ENCODE assay signal across 18 cellular contexts in genomic region chr2:105793230-105793975, GRCh38. TPM values are rescaled to one million over a fixed set of nuclear protein-coding genes. Genes with fewer than 3 reads are reported as not detected.
A peak's percentile ranks its signal among the peaks of the same experiment; 100 is the strongest.
DNase-seq lines count a peak whose midpoint lies in the region; ATAC-seq and TF ChIP-seq lines count a peak whose summit lies in the region.
"Had no signal": no experiment of that assay in that cellular context is flagged by ENCODE, and none has a peak within 500 bp of the region (broad histone marks: within the 10 kb centered on the region; RNA-seq: fewer than 3 reads in every experiment).

No MANE protein-coding gene starts in this region.

- H4K20me1 ChIP-seq in BLaER1: peaks cover 33% of the 10 kb centered on the region

- POLR2A ChIA-PET in CD8-positive, alpha-beta T cell (lab: Charles Lee): interaction anchor here (0.7 to 1.4 kb wide), 2 partner anchors 20 to 47 kb away, joined by 3 read pairs; no protein-coding TSS in a partner anchor
- POLR2A ChIA-PET in activated CD8-positive, alpha-beta T cell treated with anti-CD3 and anti-CD28 coated beads, Interleukin-2, amount 10 ng/mL, durations not matched to agents 7 days and 5 days (lab: Charles Lee): interaction anchor here (1.1 to 2.7 kb wide), 4 partner anchors 11 to 47 kb away, joined by 4 to 11 read pairs (median 4); no protein-coding TSS in a partner anchor

- H3K27me3 Mint-ChIP-seq in CD8-positive, alpha-beta T cell (ENCODE audit: low read depth): no peaks in the 10 kb centered on the region
- H3K27me3 Mint-ChIP-seq in activated CD8-positive, alpha-beta T cell treated with anti-CD3 and anti-CD28 coated beads, Interleukin-2, amount 10 ng/mL, durations not matched to agents 7 days and 5 days (ENCODE audit: low read depth): no peaks in the 10 kb centered on the region
- peaks cover 0 to 15% (median 3%) of the 10 kb centered on the region in 3 donors for H3K27me3 Mint-ChIP-seq in immature natural killer cell (ENCODE audit: low read depth in 3 of 3)

- peaks cover 20% of the 10 kb centered on the region for H3K36me3 Mint-ChIP-seq in CD8-positive, alpha-beta T cell
- H3K36me3 Mint-ChIP-seq in activated CD8-positive, alpha-beta T cell treated with anti-CD3 and anti-CD28 coated beads, Interleukin-2, amount 10 ng/mL, durations not matched to agents 7 days and 5 days (ENCODE audit: low read depth): peaks cover 41% of the 10 kb centered on the region
- H3K36me3 Mint-ChIP-seq in immature natural killer cell: no peaks in the 10 kb centered on the region

- H3K4me3 ChIP-seq in BLaER1 (no peak overlapping the region), prostate gland (no peak overlapping the region), left lung (no peak overlapping the region)
- no peak overlapping the region for H3K4me3 ChIP-seq in CD8-positive, alpha-beta T cell (ENCODE audit: low read depth, low read length)
- H3K4me3 ChIP-seq: coronary artery, ovary, thoracic aorta had no signal

- TF ChIP-seq CTCF in CD8-positive, alpha-beta T cell (IDR thresholded peaks at IDR 0.05): no peak
- TF ChIP-seq CTCF in prostate gland (IDR thresholded peaks at IDR 0.05): no peak
- TF ChIP-seq CTCF in left lung (IDR thresholded peaks at IDR 0.05): no peak

- H3K27me3 ChIP-seq in BLaER1 (no peaks in the 10 kb centered on the region), prostate gland (replicated peaks; ENCODE audit: insufficient read depth) (no peaks in the 10 kb centered on the region), left lung (no peaks in the 10 kb centered on the region)
- no peaks in the 10 kb centered on the region for H3K27me3 ChIP-seq in CD8-positive, alpha-beta T cell (ENCODE audit: insufficient read depth, low read length)
- H3K27me3 ChIP-seq: ovary had no signal

- H3K4me2 ChIP-seq in BLaER1: peak overlapping the region; percentile 94; the same call in 1 of the 2 replicates

- 94% methylated on average over 6 of the region's 6 CpGs for WGBS in prostate gland

- DNase-seq in CD8-positive, alpha-beta T cell: peak in 1 of 7 experiments; percentile 13
- DNase-seq in activated CD8-positive, alpha-beta T cell treated with anti-CD3 and anti-CD28 coated beads, Interleukin-2, amount 10 ng/mL, durations not matched to agents 7 days and 5 days: peak; percentile 51
- no peak for DNase-seq in immature natural killer cell
- no peak for DNase-seq in prostate gland (ENCODE audit: low spot score)
- no peak for DNase-seq in stimulated activated naive CD4-positive, alpha-beta T cell treated with Interleukin-2 at 50 U/mL for 16 hours (lab: John Stamatoyannopoulos, UW)
- DNase-seq in left lung: no peak
- DNase-seq in DMS79 (lab: John Stamatoyannopoulos, UW): no peak
- DNase-seq: GF-D8; NCI-H1092 treated with DMSO at 0.1 percent for 48 hours; NCI-H2107; NCI-H526; ovary; Right ventricle myocardium superior; stimulated activated CD4-positive, alpha-beta T cell treated with anti-CD3 and anti-CD28 coated beads, Interleukin-4, amount 100 ng/mL, for 1 hour had no signal

- H3K9me3 ChIP-seq in BLaER1 (peaks cover 17% of the 10 kb centered on the region; the same call in 1 of the 2 replicates), prostate gland (no peaks in the 10 kb centered on the region), left lung (no peaks in the 10 kb centered on the region)
- H3K9me3 ChIP-seq in CD8-positive, alpha-beta T cell (ENCODE audit: low read length): no peaks in the 10 kb centered on the region
- H3K9me3 ChIP-seq: ovary, thoracic aorta had no signal

- CTCF ChIA-PET in CD8-positive, alpha-beta T cell (lab: Charles Lee): interaction anchor here (0.9 to 2.2 kb wide), 2 partner anchors 11 to 64 kb away, joined by 3 to 10 read pairs; no protein-coding TSS in a partner anchor
- CTCF ChIA-PET in activated CD8-positive, alpha-beta T cell treated with anti-CD3 and anti-CD28 coated beads, Interleukin-2, amount 10 ng/mL, durations not matched to agents 7 days and 5 days (lab: Charles Lee): interaction anchor here (1.5 kb wide), 1 partner anchor 285 kb away, joined by 3 read pairs; no protein-coding TSS in a partner anchor

- peaks cover 100% of the 10 kb centered on the region for H3K4me1 ChIP-seq in BLaER1
- H3K4me1 ChIP-seq in CD8-positive, alpha-beta T cell (ENCODE audit: insufficient read depth, low read length): peaks cover 92% of the 10 kb centered on the region
- H3K4me1 ChIP-seq in prostate gland (replicated peaks): peaks cover 5% of the 10 kb centered on the region
- H3K4me1 ChIP-seq in left lung: peaks cover 31 to 83% of the 10 kb centered on the region in 2 donors

- no peak for ATAC-seq in CD8-positive, alpha-beta T cell
- no peak for ATAC-seq in activated CD8-positive, alpha-beta T cell treated with anti-CD3 and anti-CD28 coated beads, Interleukin-2, amount 10 ng/mL, durations not matched to agents 7 days and 5 days
- ATAC-seq in left lung: no peak

- peak overlapping the region; percentile 26 for H3K4me3 Mint-ChIP-seq in CD8-positive, alpha-beta T cell
- H3K4me3 Mint-ChIP-seq in activated CD8-positive, alpha-beta T cell treated with anti-CD3 and anti-CD28 coated beads, Interleukin-2, amount 10 ng/mL, durations not matched to agents 7 days and 5 days: no peak overlapping the region
- peak overlapping the region in 1 of 5 donors; percentile 19 for H3K4me3 Mint-ChIP-seq in immature natural killer cell
- H3K4me3 Mint-ChIP-seq: brain had no signal

- H3K27ac ChIP-seq in BLaER1 (peak overlapping the region; percentile 91), prostate gland (no peak overlapping the region), left lung (no peak overlapping the region)
- H3K27ac ChIP-seq in CD8-positive, alpha-beta T cell (ENCODE audit: low read depth, low read length): no peak overlapping the region
- H3K27ac ChIP-seq: coronary artery, ovary, thoracic aorta had no signal

- peaks cover 28% of the 10 kb centered on the region for H3K36me3 ChIP-seq in BLaER1
- no peaks in the 10 kb centered on the region for H3K36me3 ChIP-seq in CD8-positive, alpha-beta T cell (ENCODE audit: insufficient read depth, low read length)
- H3K36me3 ChIP-seq in prostate gland: no peaks in the 10 kb centered on the region
- no peaks in the 10 kb centered on the region for H3K36me3 ChIP-seq in left lung
- H3K36me3 ChIP-seq: ovary, thoracic aorta had no signal

- intact Hi-C loops in CD8-positive, alpha-beta T cell (cut with DNase I, micrococcal nuclease): loop anchor here in 1 of 2 experiments (10.0 kb wide), 1 partner anchor 371 kb away; no protein-coding TSS in a partner anchor
- intact Hi-C loops in prostate gland (cut with DNase I): loop anchor here (5.0 kb wide), 1 partner anchor 51 kb away; the partner anchor contains the start of gene NCK2
- intact Hi-C loops in left lung (cut with DNase I): no loop called here

- TF ChIP-seq POLR2A in prostate gland (IDR thresholded peaks at IDR 0.05): no peak

- H3K9ac ChIP-seq in BLaER1: no peak overlapping the region

- H3K9me3 Mint-ChIP-seq in CD8-positive, alpha-beta T cell: no peaks in the 10 kb centered on the region
- H3K9me3 Mint-ChIP-seq in activated CD8-positive, alpha-beta T cell treated with anti-CD3 and anti-CD28 coated beads, Interleukin-2, amount 10 ng/mL, durations not matched to agents 7 days and 5 days (ENCODE audit: insufficient read depth): no peaks in the 10 kb centered on the region
- H3K9me3 Mint-ChIP-seq in immature natural killer cell: no peaks in the 10 kb centered on the region

- H3K4me1 Mint-ChIP-seq in CD8-positive, alpha-beta T cell (ENCODE audit: low read depth): peaks cover 94% of the 10 kb centered on the region
- H3K4me1 Mint-ChIP-seq in activated CD8-positive, alpha-beta T cell treated with anti-CD3 and anti-CD28 coated beads, Interleukin-2, amount 10 ng/mL, durations not matched to agents 7 days and 5 days (ENCODE audit: low read depth): peaks cover 90% of the 10 kb centered on the region
- peaks cover 92 to 96% of the 10 kb centered on the region in 2 donors for H3K4me1 Mint-ChIP-seq in immature natural killer cell

- peak overlapping the region; percentile 77 for H3K27ac Mint-ChIP-seq in CD8-positive, alpha-beta T cell
- peak overlapping the region; percentile 76 for H3K27ac Mint-ChIP-seq in activated CD8-positive, alpha-beta T cell treated with anti-CD3 and anti-CD28 coated beads, Interleukin-2, amount 10 ng/mL, durations not matched to agents 7 days and 5 days
- H3K27ac Mint-ChIP-seq in immature natural killer cell: peak overlapping the region in 4 of 6 donors; percentile 13 to 59 (median 43)

RNA-seq across cellular contexts. Expression of gene NCK2, which starts 48.7 kb away (rescaled TPM):
- total RNA-seq in CD8-positive, alpha-beta T cell: 10 to 100 TPM; 59.0 to 60.3 TPM
- 10 to 100 TPM; 60.7 to 61.3 TPM for total RNA-seq in activated CD8-positive, alpha-beta T cell treated with anti-CD3 and anti-CD28 coated beads, Interleukin-2, amount 10 ng/mL, durations not matched to agents 7 days and 5 days
- polyA plus RNA-seq in immature natural killer cell: 10 to 100 TPM; 10.7 to 22.1 (median 16.2) TPM
- total RNA-seq in prostate gland: 100 to 1,000 TPM in 1 of 2 donors, 10 to 100 TPM in 1; 39.0 to 144 TPM
- 10 to 100 TPM; 37.6 to 43.5 TPM for total RNA-seq in left lung
